In genomic region chr12:101414533-101415119, GRCh38 we compare ENCODE assay signal across 8 cellular contexts.
A peak's percentile ranks its signal among the peaks of the same experiment; 100 is the strongest.
DNase-seq lines count a peak whose midpoint lies in the region; ATAC-seq and TF ChIP-seq lines count a peak whose summit lies in the region.

No MANE protein-coding gene starts in this region.

- no peaks in the 10 kb centered on the region for H3K36me3 ChIP-seq in tibial artery

- no peaks in the 10 kb centered on the region for H3K4me1 Mint-ChIP-seq in activated naive CD4-positive, alpha-beta T cell treated with anti-CD3 and anti-CD28 coated beads, Interleukin-2, amount 10 ng/mL, durations not matched to agents 7 days and 5 days

- DNase-seq in activated naive CD4-positive, alpha-beta T cell treated with anti-CD3 and anti-CD28 coated beads, Interleukin-2, amount 10 ng/mL, durations not matched to agents 7 days and 5 days: peak; percentile 26
- DNase-seq in activated naive CD4-positive, alpha-beta T cell (lab: John Stamatoyannopoulos, UW): no peak
- DNase-seq in NCI-H446 treated with DMSO at 0.1 percent for 48 hours (lab: John Stamatoyannopoulos, UW): peak; percentile 13
- peak; percentile 42 for DNase-seq in astrocyte of the cerebellum (ENCODE audit: low read depth)
- peak; percentile 79 for DNase-seq in inferior parietal cortex (ENCODE audit: extremely low spot score)
- DNase-seq in tibial artery: no peak
- DNase-seq in stimulated activated CD4-positive, alpha-beta T cell treated with anti-CD3 and anti-CD28 coated beads, Interleukin-4, amount 100 ng/mL, for 4 hours: no peak

- TF ChIP-seq CTCF in astrocyte of the cerebellum (IDR thresholded peaks at IDR 0.05; ENCODE audit: low read depth, low read length, missing control alignments): peak; percentile 48
- TF ChIP-seq CTCF in tibial artery (IDR thresholded peaks at IDR 0.05): peak; percentile 33 to 43

- no peaks in the 10 kb centered on the region for H3K4me1 ChIP-seq in tibial artery

- no peak overlapping the region for H3K27ac Mint-ChIP-seq in activated naive CD4-positive, alpha-beta T cell treated with anti-CD3 and anti-CD28 coated beads, Interleukin-2, amount 10 ng/mL, durations not matched to agents 7 days and 5 days

- in situ Hi-C loops in astrocyte of the cerebellum (cut with HindIII; ENCODE audit: low sequenced_read_pairs): no loop called here

- CTCF ChIA-PET in activated naive CD4-positive, alpha-beta T cell treated with anti-CD3 and anti-CD28 coated beads, Interleukin-2, amount 10 ng/mL, durations not matched to agents 7 days and 5 days (lab: Charles Lee): interaction anchor here (0.7 to 1.1 kb wide), 13 partner anchors 18 to 426 kb away, joined by 3 to 12 read pairs (median 3); partner anchors contain the start of gene GNPTAB

- H3K4me3 Mint-ChIP-seq in activated naive CD4-positive, alpha-beta T cell treated with anti-CD3 and anti-CD28 coated beads, Interleukin-2, amount 10 ng/mL, durations not matched to agents 7 days and 5 days: no peak overlapping the region

- no peak overlapping the region for H3K27ac ChIP-seq in tibial artery

- no peaks in the 10 kb centered on the region for H3K27me3 ChIP-seq in tibial artery

- ATAC-seq in HG02938 (IDR thresholded peaks at IDR 0.05; ENCODE audit: unreplicated experiment): peak; percentile 59

- no peaks in the 10 kb centered on the region for H3K36me3 Mint-ChIP-seq in activated naive CD4-positive, alpha-beta T cell treated with anti-CD3 and anti-CD28 coated beads, Interleukin-2, amount 10 ng/mL, durations not matched to agents 7 days and 5 days

- intact Hi-C loops in tibial artery (cut with DNase I; ENCODE audit: low total_unique reads): no loop called here

- H3K4me3 ChIP-seq in astrocyte of the cerebellum (ENCODE audit: low read depth, low read length) (no peak overlapping the region), tibial artery (no peak overlapping the region)

- peaks cover 11% of the 10 kb centered on the region for H3K27me3 Mint-ChIP-seq in activated naive CD4-positive, alpha-beta T cell treated with anti-CD3 and anti-CD28 coated beads, Interleukin-2, amount 10 ng/mL, durations not matched to agents 7 days and 5 days

- no peaks in the 10 kb centered on the region for H3K9me3 ChIP-seq in tibial artery

- H3K9me3 Mint-ChIP-seq in activated naive CD4-positive, alpha-beta T cell treated with anti-CD3 and anti-CD28 coated beads, Interleukin-2, amount 10 ng/mL, durations not matched to agents 7 days and 5 days: no peaks in the 10 kb centered on the region

Comparison
In these comparisons a context has a peak if more than half of its experiments do, and no peak if none do; other contexts are left out.
1. DNase-seq: peak in activated naive CD4-positive, alpha-beta T cell treated with anti-CD3 and anti-CD28 coated beads, Interleukin-2, amount 10 ng/mL, durations not matched to agents 7 days and 5 days (single experiment), NCI-H446 treated with DMSO at 0.1 percent for 48 hours (single experiment), astrocyte of the cerebellum (single experiment) and inferior parietal cortex (single experiment); none in activated naive CD4-positive, alpha-beta T cell (0 of 4), tibial artery (0 of 2) and stimulated activated CD4-positive, alpha-beta T cell treated with anti-CD3 and anti-CD28 coated beads, Interleukin-4, amount 100 ng/mL, for 4 hours (0 of 2).